2 cellular contexts compared by ENCODE assay signal in the genomic region with DNA sequence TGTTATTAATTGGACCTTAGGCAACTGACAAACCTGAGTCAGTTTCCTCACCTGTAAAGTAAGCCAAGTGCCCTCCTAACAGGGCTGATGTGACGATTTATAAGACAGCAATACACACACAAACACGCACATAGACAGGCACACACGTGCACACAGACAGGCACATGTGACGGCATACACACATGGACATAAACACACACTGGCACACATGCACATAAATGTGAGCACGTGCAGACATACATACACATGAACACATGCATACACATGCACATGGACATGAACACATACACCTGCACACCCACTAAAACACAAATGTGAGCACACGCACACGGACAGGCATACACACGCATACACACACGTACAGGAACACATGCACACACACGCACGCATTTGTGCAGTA.
TF ChIP-seq lines count a peak whose summit lies in the region.

No MANE protein-coding gene starts in this region.

TF ChIP-seq in HEK293, 187 proteins besides CTCF, POLR2A, EP300 and RAD21 (continued from another document):
- TF ChIP-seq, protein P1, sequence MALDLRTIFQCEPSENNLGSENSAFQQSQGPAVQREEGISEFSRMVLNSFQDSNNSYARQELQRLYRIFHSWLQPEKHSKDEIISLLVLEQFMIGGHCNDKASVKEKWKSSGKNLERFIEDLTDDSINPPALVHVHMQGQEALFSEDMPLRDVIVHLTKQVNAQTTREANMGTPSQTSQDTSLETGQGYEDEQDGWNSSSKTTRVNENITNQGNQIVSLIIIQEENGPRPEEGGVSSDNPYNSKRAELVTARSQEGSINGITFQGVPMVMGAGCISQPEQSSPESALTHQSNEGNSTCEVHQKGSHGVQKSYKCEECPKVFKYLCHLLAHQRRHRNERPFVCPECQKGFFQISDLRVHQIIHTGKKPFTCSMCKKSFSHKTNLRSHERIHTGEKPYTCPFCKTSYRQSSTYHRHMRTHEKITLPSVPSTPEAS (tag by site-specific recombination; IDR thresholded peaks at IDR 0.05): peak; percentile 70; the same call in 1 of the 2 replicates

TF ChIP-seq in H1, 55 proteins besides CTCF, POLR2A, EP300 and RAD21 (continued from another document):
- TF ChIP-seq, protein P2, sequence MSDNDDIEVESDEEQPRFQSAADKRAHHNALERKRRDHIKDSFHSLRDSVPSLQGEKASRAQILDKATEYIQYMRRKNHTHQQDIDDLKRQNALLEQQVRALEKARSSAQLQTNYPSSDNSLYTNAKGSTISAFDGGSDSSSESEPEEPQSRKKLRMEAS (IDR thresholded peaks at IDR 0.05): no peak
- no peak for TF ChIP-seq TCF12 (IDR thresholded peaks at IDR 0.05; ENCODE audit: low read depth, low read length)
- TF ChIP-seq JUND (IDR thresholded peaks at IDR 0.05; ENCODE audit: low read length): no peak
- TF ChIP-seq TAF7 (optimal IDR thresholded peaks at IDR 0.05; ENCODE audit: borderline replicate concordance, low read depth, low read length): no peak
- no peak for TF ChIP-seq TAF1 (IDR thresholded peaks at IDR 0.05; ENCODE audit: low read depth, low read length)
- TF ChIP-seq BACH1 (IDR thresholded peaks at IDR 0.05; ENCODE audit: low read length): no peak
